ENCODE assay signal across 21 cellular contexts in the genomic region with DNA sequence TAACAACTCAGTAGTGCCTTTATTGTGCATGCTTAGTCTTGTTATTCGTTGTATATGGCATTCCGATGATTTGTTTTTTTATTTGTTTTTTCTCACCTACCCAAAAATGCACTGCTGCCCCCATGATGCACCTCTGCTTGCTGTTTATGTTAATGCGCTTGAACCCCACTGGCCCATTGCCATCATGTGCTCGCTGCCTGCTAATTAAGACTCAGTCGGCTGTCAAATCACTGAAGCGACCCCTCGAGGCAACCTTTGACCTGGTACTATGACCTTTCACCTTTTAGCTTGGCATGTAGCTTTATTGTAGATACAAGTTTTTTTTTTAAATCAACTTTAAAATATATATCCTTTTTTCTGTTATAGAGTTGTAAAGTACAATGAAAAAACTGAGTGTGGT.
DNase-seq lines count a peak whose midpoint lies in the region; ATAC-seq, FAIRE-seq and TF ChIP-seq lines count a peak whose summit lies in the region.
"Had no signal": no experiment of that assay in that cellular context is flagged by ENCODE, and none has a peak within 500 bp of the region (broad histone marks: within the 10 kb centered on the region; RNA-seq: fewer than 3 reads in every experiment).

No MANE protein-coding gene starts in this region.

- peaks cover 10% of the 10 kb centered on the region for H3K36me3 Mint-ChIP-seq in activated naive CD4-positive, alpha-beta T cell treated with anti-CD3 and anti-CD28 coated beads, Interleukin-2, amount 50 U/mL, for 24 hours
- peaks cover 4 to 40% of the 10 kb centered on the region in 2 donors for H3K36me3 Mint-ChIP-seq in activated naive CD4-positive, alpha-beta T cell treated with anti-CD3 and anti-CD28 coated beads, Interleukin-2, amount 50 U/mL, for 72 hours
- H3K36me3 Mint-ChIP-seq in activated CD8-positive, alpha-beta T cell treated with anti-CD3 and anti-CD28 coated beads for 36 hours (ENCODE audit: low read depth), result peaks cover 33% of the 10 kb centered on the region

- H3K4ac ChIP-seq in H1 (replicated peaks; ENCODE audit: insufficient read length, low read depth, low read length), result no peak overlapping the region

- no peaks in the 10 kb centered on the region for H4K20me1 ChIP-seq in H1 (replicated peaks in 1 of 2; ENCODE audit: control insufficient read depth in 1 of 2, insufficient read depth in 2 of 2, low read length in 2 of 2)
- H4K20me1 ChIP-seq in MM.1S (ENCODE audit: insufficient read depth, low read length), result peaks cover 28% of the 10 kb centered on the region

- no peak overlapping the region for H2BK15ac ChIP-seq in H1 (ENCODE audit: low read length)

- H3K27ac ChIP-seq in H1 (ENCODE audit: low read depth, low read length) (no peak overlapping the region), subcutaneous abdominal adipose tissue (ENCODE audit: low read depth, low read length) (peak overlapping the region; percentile 13), MM.1S (ENCODE audit: low read length) (no peak overlapping the region)

- FAIRE-seq in H1 (lab: Jason Lieb, UNC), result no peak
- FAIRE-seq: RCC 7860 had no signal

- no peaks in the 10 kb centered on the region for H3K79me2 ChIP-seq in H1 (ENCODE audit: control insufficient read depth in 1 of 2, insufficient read depth in 2 of 2, low read length in 2 of 2)
- H3K79me2 ChIP-seq in MM.1S (ENCODE audit: low read length), result peaks cover 92% of the 10 kb centered on the region

- H3K4me2 ChIP-seq in H1 (ENCODE audit: insufficient read depth in 1 of 2, low read depth in 2 of 2, low read length in 2 of 2) (no peak overlapping the region), MM.1S (ENCODE audit: low read depth, low read length) (no peak overlapping the region)
- H3K4me2 ChIP-seq: smooth muscle cell had no signal

- H3K23ac ChIP-seq in H1 (ENCODE audit: insufficient read length), result no peak overlapping the region

- H3K9me3 Mint-ChIP-seq in activated naive CD4-positive, alpha-beta T cell treated with anti-CD3 and anti-CD28 coated beads, Interleukin-2, amount 50 U/mL, for 24 hours, result no peaks in the 10 kb centered on the region
- no peaks in the 10 kb centered on the region for H3K9me3 Mint-ChIP-seq in activated naive CD4-positive, alpha-beta T cell treated with anti-CD3 and anti-CD28 coated beads, Interleukin-2, amount 50 U/mL, for 72 hours
- no peaks in the 10 kb centered on the region for H3K9me3 Mint-ChIP-seq in activated CD8-positive, alpha-beta T cell treated with anti-CD3 and anti-CD28 coated beads for 36 hours
- H3K9me3 Mint-ChIP-seq: activated T-helper 2 cell treated with anti-CD3 and anti-CD28 coated beads, Interferon-gamma antibody, Interleukin-2, Interleukin-4, amounts not matched to agents 10 μg/mL and 5 μg/mL and 100 μg/mL, durations not matched to agents 14 hours and 24 hours and 36 hours; endodermal cell; nephron had no signal

- peaks cover 1% of the 10 kb centered on the region; the same call in 1 of the 2 replicates for H3K23me2 ChIP-seq in H1 (ENCODE audit: low read depth, low read length)

- H2BK120ac ChIP-seq in H1 (replicated peaks; ENCODE audit: low read depth, low read length), result no peak overlapping the region

- no peaks in the 10 kb centered on the region for H3K9me2 ChIP-seq in MM.1S (replicated peaks; ENCODE audit: insufficient read depth, low read length)

- no peak overlapping the region for H2BK20ac ChIP-seq in H1 (ENCODE audit: low read length)

- peaks cover 9% of the 10 kb centered on the region for H3F3A ChIP-seq in MM.1S (ENCODE audit: insufficient read depth, low read length)

- H2AFZ ChIP-seq in H1 (ENCODE audit: low read length), result no peak overlapping the region
- H2AFZ ChIP-seq in MM.1S (ENCODE audit: low read length), result no peak overlapping the region

- no peak overlapping the region for H2BK5ac ChIP-seq in H1 (ENCODE audit: low read depth, low read length)

- H3K4me1 ChIP-seq in H1 (replicated peaks in 1 of 4; ENCODE audit: control insufficient read depth in 3 of 4, insufficient read depth in 4 of 4, low read length in 3 of 4) (no peaks in the 10 kb centered on the region), subcutaneous abdominal adipose tissue (ENCODE audit: control insufficient read depth in 5 of 5, insufficient read depth in 5 of 5, low read length in 5 of 5) (peaks cover 2 to 46% (median 22%) of the 10 kb centered on the region in 5 donors), MM.1S (ENCODE audit: low read length) (no peaks in the 10 kb centered on the region)

- H3K18ac ChIP-seq in H1 (ENCODE audit: extremely low read depth, low read length), result no peak overlapping the region

- H3K9ac ChIP-seq in H1 (replicated peaks in 1 of 4; ENCODE audit: extremely low read depth in 1 of 4, low read depth in 3 of 4, low read length in 3 of 4) (no peak overlapping the region), subcutaneous abdominal adipose tissue (ENCODE audit: low read length in 5 of 5) (peak overlapping the region in 1 of 5 donors; percentile 62), MM.1S (ENCODE audit: low read length) (no peak overlapping the region)

- ATAC-seq in activated naive CD4-positive, alpha-beta T cell treated with anti-CD3 and anti-CD28 coated beads, Interleukin-2, amount 50 U/mL, for 72 hours, result no peak
- no peak for ATAC-seq in activated CD8-positive, alpha-beta T cell treated with anti-CD3 and anti-CD28 coated beads for 36 hours
- ATAC-seq: heart left ventricle had no signal

- no peak overlapping the region for H4K5ac ChIP-seq in H1 (ENCODE audit: insufficient read length, low read depth, low read length)

- peaks cover 88% of the 10 kb centered on the region for H3K4me1 Mint-ChIP-seq in activated naive CD4-positive, alpha-beta T cell treated with anti-CD3 and anti-CD28 coated beads, Interleukin-2, amount 50 U/mL, for 24 hours
- H3K4me1 Mint-ChIP-seq in activated CD8-positive, alpha-beta T cell treated with anti-CD3 and anti-CD28 coated beads for 36 hours (ENCODE audit: low read depth), result peaks cover 63% of the 10 kb centered on the region
- H3K4me1 Mint-ChIP-seq: endodermal cell had no signal

- DNase-seq in activated naive CD4-positive, alpha-beta T cell treated with anti-CD3 and anti-CD28 coated beads, Interleukin-2, amount 50 U/mL, for 72 hours (ENCODE audit: low spot score in 2 of 2), result no peak
- no peak for DNase-seq in activated CD8-positive, alpha-beta T cell treated with anti-CD3 and anti-CD28 coated beads for 36 hours
- DNase-seq in H1 (ENCODE audit: low read depth in 1 of 2, low spot score in 2 of 2) (no peak), iPS-NIHi7 (ENCODE audit: extremely low spot score) (no peak), MM.1S (no peak), NCI-H1417 (lab: John Stamatoyannopoulos, UW) (no peak)
- DNase-seq: activated CD4-positive, alpha-beta T cell treated with anti-CD3 and anti-CD28 coated beads, Interleukin-2, amount 50 U/mL, for 48 hours; DMS79 treated with DMSO at 0.1 percent for 48 hours; endodermal cell; NCI-H187 treated with DMSO at 0.1 percent for 48 hours; NCI-H446; NK-92 treated with Interleukin-12 subunit alpha and Interleukin-12 subunit beta, amount 100 ng/mL, for 24 hours; trophoblast cell had no signal

- H2AK5ac ChIP-seq in H1 (ENCODE audit: low read depth, low read length), result no peak overlapping the region

- H3K36me3 ChIP-seq in H1 (ENCODE audit: control insufficient read depth in 2 of 4, insufficient read depth in 4 of 4, low read length in 3 of 4) (no peaks in the 10 kb centered on the region), subcutaneous abdominal adipose tissue (ENCODE audit: control insufficient read depth in 5 of 5, insufficient read depth in 5 of 5, low read length in 5 of 5) (peaks cover 4 to 27% (median 16%) of the 10 kb centered on the region in 5 donors), MM.1S (replicated peaks; ENCODE audit: insufficient read depth, low read length) (peaks cover 11% of the 10 kb centered on the region; the same call in 1 of the 2 replicates)

- H3K9me3 ChIP-seq in H1 (ENCODE audit: insufficient read depth in 2 of 2, low read depth in 1 of 2, low read length in 1 of 2), result no peaks in the 10 kb centered on the region
- no peaks in the 10 kb centered on the region for H3K9me3 ChIP-seq in subcutaneous abdominal adipose tissue (ENCODE audit: control insufficient read depth in 5 of 5, low read length in 5 of 5)
- H3K9me3 ChIP-seq in MM.1S (replicated peaks; ENCODE audit: insufficient read depth, low read length), result no peaks in the 10 kb centered on the region
- H3K9me3 ChIP-seq: heart left ventricle had no signal

- no peak overlapping the region for H2BK12ac ChIP-seq in H1 (ENCODE audit: low read depth, low read length)

- peak overlapping the region; percentile 79; the same call in 1 of the 2 replicates for H4K8ac ChIP-seq in H1 (ENCODE audit: extremely low read depth, insufficient read depth, low read length)

- no peak overlapping the region for H3K14ac ChIP-seq in H1 (ENCODE audit: insufficient read length)

- peak overlapping the region; percentile 96 for H3K27ac Mint-ChIP-seq in activated naive CD4-positive, alpha-beta T cell treated with anti-CD3 and anti-CD28 coated beads, Interleukin-2, amount 50 U/mL, for 24 hours
- H3K27ac Mint-ChIP-seq in activated naive CD4-positive, alpha-beta T cell treated with anti-CD3 and anti-CD28 coated beads, Interleukin-2, amount 50 U/mL, for 72 hours, result peak overlapping the region in 1 of 2 donors; percentile 4
- peak overlapping the region; percentile 84 for H3K27ac Mint-ChIP-seq in activated CD8-positive, alpha-beta T cell treated with anti-CD3 and anti-CD28 coated beads for 36 hours
- H3K27ac Mint-ChIP-seq: endodermal cell, nephron, progenitor cell of endocrine pancreas had no signal

- H3K27me3 ChIP-seq in H1 (replicated peaks in 1 of 4; ENCODE audit: control insufficient read depth in 3 of 4, extremely low read depth in 1 of 4, insufficient read depth in 3 of 4, low read length in 3 of 4), result no peaks in the 10 kb centered on the region
- H3K27me3 ChIP-seq in subcutaneous abdominal adipose tissue (ENCODE audit: control insufficient read depth in 5 of 5, insufficient read depth in 4 of 5, low read length in 5 of 5), result no peaks in the 10 kb centered on the region
- no peaks in the 10 kb centered on the region for H3K27me3 ChIP-seq in MM.1S (replicated peaks; ENCODE audit: insufficient read depth, low read length)
- H3K27me3 ChIP-seq: heart left ventricle had no signal

- no peak overlapping the region for H3K56ac ChIP-seq in H1 (replicated peaks; ENCODE audit: insufficient read length, low read depth, low read length)

- no peak overlapping the region for H4K91ac ChIP-seq in H1 (replicated peaks; ENCODE audit: insufficient read length, low read length)

- no peak for TF ChIP-seq CTCF in activated CD8-positive, alpha-beta T cell treated with anti-CD3 and anti-CD28 coated beads for 36 hours (IDR thresholded peaks at IDR 0.05)
- TF ChIP-seq CTCF in H1 (IDR thresholded peaks at IDR 0.05; ENCODE audit: control extremely low read depth in 1 of 3, insufficient read depth in 1 of 3, low read depth in 1 of 3, low read length in 3 of 3) (no peak), MM.1S (IDR thresholded peaks at IDR 0.05; ENCODE audit: low read length) (no peak)

- 97% methylated on average over 7 of the region's 7 CpGs; no CpG with 5 or more reads in 1 of the 2 experiments for WGBS in H1 (ENCODE audit: extremely low coverage in 1 of 2, insufficient coverage in 1 of 2, insufficient read length in 1 of 2, insufficient replicate concordance in 2 of 2, low coverage in 1 of 2, low lambda C conversion rate in 2 of 2, missing lambda C conversion rate in 1 of 2), 2 experiments

- CTCF ChIA-PET in activated CD8-positive, alpha-beta T cell treated with anti-CD3 and anti-CD28 coated beads for 36 hours (lab: Charles Lee), result interaction anchor here (1.1 to 5.1 kb wide), 3 partner anchors 129 to 263 kb away, joined by 3 to 34 read pairs (median 3); no protein-coding TSS in a partner anchor
- CTCF ChIA-PET in H1 (lab: Charles Lee; ENCODE audit: partially characterized antibody), result interaction anchor here (0.6 to 5.2 kb wide), 6 partner anchors 11 to 374 kb away, joined by 3 to 71 read pairs (median 5); no protein-coding TSS in a partner anchor

- H3K4me3 Mint-ChIP-seq in activated naive CD4-positive, alpha-beta T cell treated with anti-CD3 and anti-CD28 coated beads, Interleukin-2, amount 50 U/mL, for 24 hours, result no peak overlapping the region
- no peak overlapping the region for H3K4me3 Mint-ChIP-seq in activated CD8-positive, alpha-beta T cell treated with anti-CD3 and anti-CD28 coated beads for 36 hours
- H3K4me3 Mint-ChIP-seq: endodermal cell, nephron had no signal

- no peak for TF ChIP-seq EP300 in H1 (IDR thresholded peaks at IDR 0.05; ENCODE audit: borderline replicate concordance in 1 of 2, low read depth in 2 of 2, low read length in 2 of 2)

- H3K4me3 ChIP-seq in H1 (ENCODE audit: extremely low read depth in 1 of 4, insufficient read depth in 2 of 4, low read depth in 3 of 4, low read length in 4 of 4) (no peak overlapping the region), subcutaneous abdominal adipose tissue (ENCODE audit: low read depth in 1 of 5, low read length in 5 of 5) (no peak overlapping the region), MM.1S (ENCODE audit: low read length) (no peak overlapping the region)
- H3K4me3 ChIP-seq: heart left ventricle, smooth muscle cell had no signal

- POLR2A ChIA-PET in activated CD8-positive, alpha-beta T cell treated with anti-CD3 and anti-CD28 coated beads for 36 hours (lab: Charles Lee), result no interaction called here
- POLR2A ChIA-PET in H1 (lab: Charles Lee; ENCODE audit: partially characterized antibody), result no interaction called here

- intact Hi-C loops in activated CD8-positive, alpha-beta T cell treated with anti-CD3 and anti-CD28 coated beads for 36 hours (cut with micrococcal nuclease), result loop anchor here (10.0 kb wide), 1 partner anchor 152 kb away; no protein-coding TSS in a partner anchor

- no peaks in the 10 kb centered on the region for H3K27me3 Mint-ChIP-seq in activated naive CD4-positive, alpha-beta T cell treated with anti-CD3 and anti-CD28 coated beads, Interleukin-2, amount 50 U/mL, for 24 hours
- no peaks in the 10 kb centered on the region for H3K27me3 Mint-ChIP-seq in activated CD8-positive, alpha-beta T cell treated with anti-CD3 and anti-CD28 coated beads for 36 hours
- H3K27me3 Mint-ChIP-seq: progenitor cell of endocrine pancreas had no signal

- no peaks in the 10 kb centered on the region for H3K79me1 ChIP-seq in H1 (ENCODE audit: low read depth, low read length)

- no peak for TF ChIP-seq RAD21 in H1 (IDR thresholded peaks at IDR 0.05 in 1 of 2, conservative IDR thresholded peaks at IDR 0.05 in 1 of 2; ENCODE audit: low read depth in 2 of 2, low read length in 2 of 2)

- no peak for TF ChIP-seq POLR2A in H1 (IDR thresholded peaks at IDR 0.05; ENCODE audit: control extremely low read depth in 1 of 2, low read depth in 2 of 2, low read length in 2 of 2)
